In genomic region chr4:138003248-138003647, GRCh38 we compare ENCODE assay signal across 1 cellular context.
TF ChIP-seq lines count a peak whose summit lies in the region.

No MANE protein-coding gene starts in this region.

TF ChIP-seq in WTC11, 78 proteins besides CTCF, POLR2A, EP300 and RAD21 (continued from another document):
- TF ChIP-seq GABPB1 (CRISPR knock-in tag; IDR thresholded peaks at IDR 0.05) (no peak), ZBTB21 (CRISPR knock-in tag; IDR thresholded peaks at IDR 0.05; ENCODE audit: borderline replicate concordance) (no peak), USF2 (CRISPR knock-in tag; IDR thresholded peaks at IDR 0.05) (no peak)
